10 cellular contexts compared by ENCODE assay signal in the genomic region with DNA sequence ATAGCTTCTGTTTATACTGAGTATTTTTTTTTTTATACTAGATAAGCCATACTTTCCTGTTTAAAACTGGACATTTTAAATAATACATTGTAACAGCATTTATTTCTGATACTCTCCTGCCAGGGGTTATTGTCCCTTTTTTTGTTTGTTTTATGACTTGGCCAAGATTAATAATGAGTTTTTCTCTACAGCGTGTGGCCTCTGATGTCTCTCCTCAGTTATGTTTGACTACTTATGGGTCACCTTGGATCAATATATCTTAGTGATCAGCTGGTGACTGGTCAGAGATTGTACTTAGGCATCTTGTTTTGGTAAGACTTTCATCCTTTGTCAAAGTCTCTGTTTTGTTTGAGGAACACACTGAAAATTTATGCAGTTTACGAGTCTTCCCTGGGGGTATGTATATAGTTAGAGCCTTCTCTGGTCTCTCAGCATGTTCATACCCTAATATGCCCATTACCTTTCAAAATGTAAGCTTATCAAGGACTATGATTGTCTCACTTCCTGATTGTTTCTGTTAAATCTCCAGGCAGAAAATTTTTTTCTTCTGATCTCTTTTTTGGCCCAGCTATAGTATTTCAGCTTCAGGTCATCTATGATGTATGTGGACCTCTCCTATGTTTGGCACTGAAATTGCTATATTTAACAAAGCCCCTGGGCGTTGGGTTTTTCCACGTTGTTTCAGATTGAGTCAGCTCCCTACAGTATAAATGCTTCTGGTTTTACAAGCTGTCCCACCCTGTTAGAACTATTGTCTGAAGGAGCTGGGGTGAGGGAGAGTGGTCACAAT.
DNase-seq lines count a peak whose midpoint lies in the region; ATAC-seq, FAIRE-seq and TF ChIP-seq lines count a peak whose summit lies in the region.
"Had no signal": no experiment of that assay in that cellular context is flagged by ENCODE, and none has a peak within 500 bp of the region (broad histone marks: within the 10 kb centered on the region; RNA-seq: fewer than 3 reads in every experiment).

No MANE protein-coding gene starts in this region.

- WGBS in A549 (ENCODE audit: missing lambda C conversion rate) = 73% methylated on average over 4 of the region's 4 CpGs

- H3K27me3 Mint-ChIP-seq in activated naive CD8-positive, alpha-beta T cell treated with anti-CD3 and anti-CD28 coated beads, Interleukin-2, amount 50 U/mL, for 24 hours = no peaks in the 10 kb centered on the region
- H3K27me3 Mint-ChIP-seq: B cell had no signal

- peaks cover 14% of the 10 kb centered on the region for H3K4me1 ChIP-seq in A549

- POLR2A ChIA-PET in A549 (lab: Yijun Ruan, JAX) = interaction anchor here (0.6 kb wide), 1 partner anchor 88 kb away, joined by 5 read pairs; a partner anchor contains a TSS

- DNase-seq in A549 (ENCODE audit: low read depth in 1 of 2, low spot score in 1 of 2) = peak in 1 of 2 experiments; percentile 54
- DNase-seq in activated naive CD8-positive, alpha-beta T cell treated with anti-CD3 and anti-CD28 coated beads, Interleukin-2, amount 50 U/mL, for 24 hours = no peak
- no peak for DNase-seq in anterior cingulate cortex (lab: John Stamatoyannopoulos, UW)
- DNase-seq in NCI-H510A treated with DMSO at 0.1 percent for 48 hours (lab: John Stamatoyannopoulos, UW) = no peak
- DNase-seq in NCI-H1105 (lab: John Stamatoyannopoulos, UW) = no peak
- no peak for DNase-seq in UCSD-AML1 (lab: John Stamatoyannopoulos, UW; ENCODE audit: unreplicated experiment)
- DNase-seq: KG1 had no signal

- peaks cover 74% of the 10 kb centered on the region for H3K36me3 Mint-ChIP-seq in activated naive CD8-positive, alpha-beta T cell treated with anti-CD3 and anti-CD28 coated beads, Interleukin-2, amount 50 U/mL, for 24 hours (ENCODE audit: low read depth)

- H3K4me2 ChIP-seq in A549 = peak overlapping the region; percentile 15; the same call in 2 of the 3 replicates

- no peak overlapping the region for H3K4me3 Mint-ChIP-seq in activated naive CD8-positive, alpha-beta T cell treated with anti-CD3 and anti-CD28 coated beads, Interleukin-2, amount 50 U/mL, for 24 hours
- H3K4me3 Mint-ChIP-seq: B cell had no signal

- ATAC-seq in A549 (peak; percentile 64 to 69), GM19452 (IDR thresholded peaks at IDR 0.05; ENCODE audit: unreplicated experiment) (peak; percentile 66), HG03196 (IDR thresholded peaks at IDR 0.05; ENCODE audit: unreplicated experiment) (peak; percentile 87)
- ATAC-seq in activated naive CD8-positive, alpha-beta T cell treated with anti-CD3 and anti-CD28 coated beads, Interleukin-2, amount 50 U/mL, for 24 hours = peak; percentile 88

- H3K4me1 Mint-ChIP-seq in activated naive CD8-positive, alpha-beta T cell treated with anti-CD3 and anti-CD28 coated beads, Interleukin-2, amount 50 U/mL, for 24 hours = peaks cover 30% of the 10 kb centered on the region

- no peak for TF ChIP-seq POLR2A in A549 (IDR thresholded peaks at IDR 0.05; ENCODE audit: low read length)

- CTCF ChIA-PET in A549 (lab: Yijun Ruan, JAX) = interaction anchor here (0.8 to 3.3 kb wide), 5 partner anchors 11 to 231 kb away, joined by 3 to 18 read pairs (median 3); no protein-coding TSS in a partner anchor

- TF ChIP-seq CTCF in A549 (IDR thresholded peaks at IDR 0.05) = no peak

- peaks cover 30% of the 10 kb centered on the region for H3K9me3 Mint-ChIP-seq in activated naive CD8-positive, alpha-beta T cell treated with anti-CD3 and anti-CD28 coated beads, Interleukin-2, amount 50 U/mL, for 24 hours

- no peak overlapping the region for H3K4me3 ChIP-seq in A549

- H3K27ac ChIP-seq in A549 = no peak overlapping the region

- peak; percentile 93 for FAIRE-seq in A549 (lab: Jason Lieb, UNC)

- peak overlapping the region; percentile 53 for H3K27ac Mint-ChIP-seq in activated naive CD8-positive, alpha-beta T cell treated with anti-CD3 and anti-CD28 coated beads, Interleukin-2, amount 50 U/mL, for 24 hours
- H3K27ac Mint-ChIP-seq: B cell had no signal

- peaks cover 3% of the 10 kb centered on the region; the same call in 1 of the 3 replicates for H3K9me3 ChIP-seq in A549

- TF ChIP-seq EP300 in A549 (IDR thresholded peaks at IDR 0.05) = no peak

- no peak for TF ChIP-seq RAD21 in A549 (conservative IDR thresholded peaks at IDR 0.05 in 1 of 2, IDR thresholded peaks at IDR 0.05 in 1 of 2)

TF ChIP-seq in A549, 52 proteins besides CTCF, POLR2A, EP300 and RAD21:
- TF ChIP-seq, protein P1, sequence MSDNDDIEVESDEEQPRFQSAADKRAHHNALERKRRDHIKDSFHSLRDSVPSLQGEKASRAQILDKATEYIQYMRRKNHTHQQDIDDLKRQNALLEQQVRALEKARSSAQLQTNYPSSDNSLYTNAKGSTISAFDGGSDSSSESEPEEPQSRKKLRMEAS (IDR thresholded peaks at IDR 0.05) = no peak
- TF ChIP-seq POLR2AphosphoS2 (conservative IDR thresholded peaks at IDR 0.05; ENCODE audit: low read length) (no peak), EHF (CRISPR knock-in tag; IDR thresholded peaks at IDR 0.05) (no peak), FOXS1 (CRISPR knock-in tag; IDR thresholded peaks at IDR 0.05) (no peak), CHD2 (IDR thresholded peaks at IDR 0.05; ENCODE audit: low read length, partially characterized antibody) (no peak), NFE2L2 (conservative IDR thresholded peaks at IDR 0.05; ENCODE audit: low read length) (no peak), NR3C1 (IDR thresholded peaks at IDR 0.05) (no peak), PHF8 (IDR thresholded peaks at IDR 0.05; ENCODE audit: borderline replicate concordance, low read depth) (no peak), KDM5A (IDR thresholded peaks at IDR 0.05) (no peak), RFX5 (IDR thresholded peaks at IDR 0.05) (no peak), NPAS2 (CRISPR knock-in tag; IDR thresholded peaks at IDR 0.05; ENCODE audit: borderline replicate concordance) (no peak), HEYL (CRISPR knock-in tag; IDR thresholded peaks at IDR 0.05) (no peak), FOSL2 (IDR thresholded peaks at IDR 0.05) (no peak), FOSL2 (CRISPR knock-in tag; IDR thresholded peaks at IDR 0.05) (no peak), CBX8 (IDR thresholded peaks at IDR 0.05) (no peak)
- TF ChIP-seq, protein P2, sequence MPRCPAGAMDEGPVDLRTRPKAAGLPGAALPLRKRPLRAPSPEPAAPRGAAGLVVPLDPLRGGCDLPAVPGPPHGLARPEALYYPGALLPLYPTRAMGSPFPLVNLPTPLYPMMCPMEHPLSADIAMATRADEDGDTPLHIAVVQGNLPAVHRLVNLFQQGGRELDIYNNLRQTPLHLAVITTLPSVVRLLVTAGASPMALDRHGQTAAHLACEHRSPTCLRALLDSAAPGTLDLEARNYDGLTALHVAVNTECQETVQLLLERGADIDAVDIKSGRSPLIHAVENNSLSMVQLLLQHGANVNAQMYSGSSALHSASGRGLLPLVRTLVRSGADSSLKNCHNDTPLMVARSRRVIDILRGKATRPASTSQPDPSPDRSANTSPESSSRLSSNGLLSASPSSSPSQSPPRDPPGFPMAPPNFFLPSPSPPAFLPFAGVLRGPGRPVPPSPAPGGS (IDR thresholded peaks at IDR 0.05) = no peak
- TF ChIP-seq, protein P3, sequence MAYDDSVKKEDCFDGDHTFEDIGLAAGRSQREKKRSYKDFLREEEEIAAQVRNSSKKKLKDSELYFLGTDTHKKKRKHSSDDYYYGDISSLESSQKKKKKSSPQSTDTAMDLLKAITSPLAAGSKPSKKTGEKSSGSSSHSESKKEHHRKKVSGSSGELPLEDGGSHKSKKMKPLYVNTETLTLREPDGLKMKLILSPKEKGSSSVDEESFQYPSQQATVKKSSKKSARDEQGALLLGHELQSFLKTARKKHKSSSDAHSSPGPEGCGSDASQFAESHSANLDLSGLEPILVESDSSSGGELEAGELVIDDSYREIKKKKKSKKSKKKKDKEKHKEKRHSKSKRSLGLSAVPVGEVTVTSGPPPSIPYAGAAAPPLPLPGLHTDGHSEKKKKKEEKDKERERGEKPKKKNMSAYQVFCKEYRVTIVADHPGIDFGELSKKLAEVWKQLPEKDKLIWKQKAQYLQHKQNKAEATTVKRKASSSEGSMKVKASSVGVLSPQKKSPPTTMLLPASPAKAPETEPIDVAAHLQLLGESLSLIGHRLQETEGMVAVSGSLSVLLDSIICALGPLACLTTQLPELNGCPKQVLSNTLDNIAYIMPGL (CRISPR knock-in tag; IDR thresholded peaks at IDR 0.05; ENCODE audit: borderline replicate concordance) = no peak
- TF ChIP-seq, protein P4, sequence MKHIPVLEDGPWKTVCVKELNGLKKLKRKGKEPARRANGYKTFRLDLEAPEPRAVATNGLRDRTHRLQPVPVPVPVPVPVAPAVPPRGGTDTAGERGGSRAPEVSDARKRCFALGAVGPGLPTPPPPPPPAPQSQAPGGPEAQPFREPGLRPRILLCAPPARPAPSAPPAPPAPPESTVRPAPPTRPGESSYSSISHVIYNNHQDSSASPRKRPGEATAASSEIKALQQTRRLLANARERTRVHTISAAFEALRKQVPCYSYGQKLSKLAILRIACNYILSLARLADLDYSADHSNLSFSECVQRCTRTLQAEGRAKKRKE (CRISPR knock-in tag; IDR thresholded peaks at IDR 0.05; ENCODE audit: low read depth) = no peak
- TF ChIP-seq, protein P5, sequence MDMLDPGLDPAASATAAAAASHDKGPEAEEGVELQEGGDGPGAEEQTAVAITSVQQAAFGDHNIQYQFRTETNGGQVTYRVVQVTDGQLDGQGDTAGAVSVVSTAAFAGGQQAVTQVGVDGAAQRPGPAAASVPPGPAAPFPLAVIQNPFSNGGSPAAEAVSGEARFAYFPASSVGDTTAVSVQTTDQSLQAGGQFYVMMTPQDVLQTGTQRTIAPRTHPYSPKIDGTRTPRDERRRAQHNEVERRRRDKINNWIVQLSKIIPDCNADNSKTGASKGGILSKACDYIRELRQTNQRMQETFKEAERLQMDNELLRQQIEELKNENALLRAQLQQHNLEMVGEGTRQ (IDR thresholded peaks at IDR 0.05) = no peak
